In the genomic region with DNA sequence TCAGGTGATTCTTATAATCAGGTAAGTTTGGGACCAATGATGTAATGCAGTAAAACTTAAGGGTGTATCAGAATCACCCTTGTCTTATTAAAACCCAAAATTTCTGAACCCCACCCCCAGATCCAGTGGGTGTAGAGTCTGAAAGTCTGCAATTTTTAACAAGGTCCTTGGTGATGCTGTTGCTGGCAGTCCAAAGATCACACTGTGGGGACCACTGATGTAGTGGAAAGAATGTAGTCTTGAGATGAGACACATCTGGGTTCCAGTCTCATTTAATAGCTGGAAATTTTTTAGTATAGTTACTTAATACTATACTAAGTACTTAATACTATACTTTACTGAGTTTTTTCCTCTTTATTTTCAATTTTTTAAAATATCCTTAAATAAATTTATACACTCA, we compare ENCODE assay signal across 28 cellular contexts.
DNase-seq lines count a peak whose midpoint lies in the region; ATAC-seq, FAIRE-seq and TF ChIP-seq lines count a peak whose summit lies in the region.
"Had no signal": no experiment of that assay in that cellular context is flagged by ENCODE, and none has a peak within 500 bp of the region (broad histone marks: within the 10 kb centered on the region; RNA-seq: fewer than 3 reads in every experiment).

No MANE protein-coding gene starts in this region.

- BruUV-seq in HepG2 (replicated peaks; lab: Mats Ljungman, UMichigan) = no TSS peak
- BruUV-seq in GM12878 (replicated peaks; lab: Mats Ljungman, UMichigan) = no TSS peak

- RAD21 ChIA-PET in GM12878 (lab: Charles Lee; ENCODE audit: unreplicated experiment) = interaction anchor here (0.9 to 2.5 kb wide), 6 partner anchors 13 to 211 kb away, joined by 3 to 8 read pairs (median 5); no protein-coding TSS in a partner anchor

- POLR2A ChIA-PET in HepG2 (lab: Yijun Ruan, JAX) (no interaction called here), GM12878 (lab: Charles Lee) (interaction anchor here (0.9 kb wide), 1 partner anchor 10 kb away, joined by 3 read pairs; no protein-coding TSS in a partner anchor)

- no peaks in the 10 kb centered on the region for H3K9me3 Mint-ChIP-seq in activated T-cell treated with anti-CD3 and anti-CD28 coated beads, Interleukin-2, amount 50 U/mL, for 72 hours
- no peaks in the 10 kb centered on the region for H3K9me3 Mint-ChIP-seq in activated T-helper 17 cell treated with anti-CD3 and anti-CD28 coated beads, Interleukin-2, amount 50 U/mL, for 72 hours
- H3K9me3 Mint-ChIP-seq: CD4-positive, alpha-beta memory T cell; CD8-positive, alpha-beta memory T cell had no signal

- no peak for TF ChIP-seq CTCF in HepG2 (CRISPR knock-in tag; IDR thresholded peaks at IDR 0.05)
- no peak for TF ChIP-seq CTCF in right lobe of liver (IDR thresholded peaks at IDR 0.05)
- TF ChIP-seq CTCF in GM12878 (IDR thresholded peaks at IDR 0.05 in 2 of 3, conservative IDR thresholded peaks at IDR 0.05 in 1 of 3; ENCODE audit: control insufficient read depth in 2 of 3, extremely low read depth in 1 of 3, insufficient read depth in 1 of 3, low read depth in 3 of 3, low read length in 3 of 3) = no peak
- no peak for TF ChIP-seq CTCF in sigmoid colon (IDR thresholded peaks at IDR 0.05)

- H4K20me1 ChIP-seq in HepG2 (ENCODE audit: insufficient read depth, low read length) (no peaks in the 10 kb centered on the region), GM12878 (ENCODE audit: control insufficient read depth, insufficient read depth) (no peaks in the 10 kb centered on the region)
- H4K20me1 ChIP-seq: BLaER1 had no signal

- in situ Hi-C loops in HepG2 (cut with HindIII; ENCODE audit: extremely low pct_ligation_motif_present, low pct_unique_long_range_greater_than_20kb) (no loop called here), GM12878 (cut with MboI) (no loop called here)

- H3K4me1 Mint-ChIP-seq in activated T-cell treated with anti-CD3 and anti-CD28 coated beads, Interleukin-2, amount 50 U/mL, for 72 hours (ENCODE audit: low read depth) = peaks cover 7% of the 10 kb centered on the region
- H3K4me1 Mint-ChIP-seq in activated T-helper 17 cell treated with anti-CD3 and anti-CD28 coated beads, Interleukin-2, amount 50 U/mL, for 72 hours = no peaks in the 10 kb centered on the region
- H3K4me1 Mint-ChIP-seq: CD14-positive monocyte; CD8-positive, alpha-beta memory T cell had no signal

- H3K36me3 Mint-ChIP-seq in activated T-cell treated with anti-CD3 and anti-CD28 coated beads, Interleukin-2, amount 50 U/mL, for 72 hours (ENCODE audit: insufficient read depth in 2 of 2) = no peaks in the 10 kb centered on the region
- no peaks in the 10 kb centered on the region for H3K36me3 Mint-ChIP-seq in activated T-helper 17 cell treated with anti-CD3 and anti-CD28 coated beads, Interleukin-2, amount 50 U/mL, for 72 hours (ENCODE audit: low read depth)
- H3K36me3 Mint-ChIP-seq: CD14-positive monocyte; CD8-positive, alpha-beta memory T cell had no signal

- no peak for FAIRE-seq in HepG2 (lab: Jason Lieb, UNC)
- no peak for FAIRE-seq in GM12878 (lab: Jason Lieb, UNC)
- FAIRE-seq: A204.1, GM12891, GM19239 had no signal

- no peak overlapping the region for H3K4me3 ChIP-seq in HepG2 (replicated peaks in 1 of 3; ENCODE audit: insufficient read depth in 1 of 3, low read depth in 2 of 3, low read length in 3 of 3)
- H3K4me3 ChIP-seq in right lobe of liver = no peak overlapping the region
- no peak overlapping the region for H3K4me3 ChIP-seq in GM12878
- H3K4me3 ChIP-seq in sigmoid colon = no peak overlapping the region
- H3K4me3 ChIP-seq: BLaER1 had no signal

- TF ChIP-seq RAD21 in HepG2 (CRISPR knock-in tag; IDR thresholded peaks at IDR 0.05) = no peak
- no peak for TF ChIP-seq RAD21 in GM12878 (IDR thresholded peaks at IDR 0.05; ENCODE audit: insufficient read depth, low read depth, low read length)

- ATAC-seq in activated T-cell treated with anti-CD3 and anti-CD28 coated beads, Interleukin-2, amount 50 U/mL, for 72 hours (replicated peaks in 1 of 2) = no peak
- ATAC-seq in HepG2 (no peak), right lobe of liver (no peak), GM12878 (peak; percentile 49)
- ATAC-seq in activated T-helper 17 cell treated with anti-CD3 and anti-CD28 coated beads, Interleukin-2, amount 50 U/mL, for 72 hours (replicated peaks) = peak; percentile 35
- ATAC-seq in activated CD4-positive, CD25-positive, alpha-beta regulatory T cell treated with anti-CD3 and anti-CD28 coated beads, Interleukin-2, amount 50 U/mL, for 24 hours = no peak

- H3K27me3 ChIP-seq in HepG2 (ENCODE audit: control insufficient read depth in 1 of 2, insufficient read depth in 2 of 2, low read length in 2 of 2) (no peaks in the 10 kb centered on the region), right lobe of liver (no peaks in the 10 kb centered on the region), GM12878 (replicated peaks in 1 of 2; ENCODE audit: control insufficient read depth in 2 of 2, insufficient read depth in 2 of 2, low read length in 1 of 2) (no peaks in the 10 kb centered on the region; a peak in 1 of 4 replicates), sigmoid colon (no peaks in the 10 kb centered on the region)
- H3K27me3 ChIP-seq: BE2C, BLaER1 had no signal

- intact Hi-C loops in HepG2 (cut with micrococcal nuclease; ENCODE audit: unreplicated experiment) (no loop called here), right lobe of liver (cut with DNase I) (no loop called here), GM12878 (cut with micrococcal nuclease; ENCODE audit: unreplicated experiment) (no loop called here), sigmoid colon (cut with DNase I) (no loop called here)

- TF ChIP-seq POLR2A in HepG2 (IDR thresholded peaks at IDR 0.05; ENCODE audit: insufficient read depth in 1 of 2, low read depth in 2 of 2, low read length in 2 of 2) (no peak), right lobe of liver (IDR thresholded peaks at IDR 0.05) (no peak), GM12878 (IDR thresholded peaks at IDR 0.05; ENCODE audit: low read depth, low read length) (no peak), sigmoid colon (IDR thresholded peaks at IDR 0.05) (no peak)

- H3K36me3 ChIP-seq in HepG2 (replicated peaks in 1 of 2; ENCODE audit: control insufficient read depth in 1 of 2, insufficient read depth in 2 of 2, low read length in 2 of 2) (no peaks in the 10 kb centered on the region), right lobe of liver (no peaks in the 10 kb centered on the region), GM12878 (ENCODE audit: control insufficient read depth in 2 of 2, insufficient read depth in 2 of 2, low read length in 1 of 2) (no peaks in the 10 kb centered on the region), sigmoid colon (no peaks in the 10 kb centered on the region)
- H3K36me3 ChIP-seq: BE2C, BLaER1 had no signal

- H3K9ac ChIP-seq in HepG2 (ENCODE audit: insufficient read depth, low read depth, low read length) (no peak overlapping the region), GM12878 (ENCODE audit: control insufficient read depth, insufficient read depth, low read length) (no peak overlapping the region)
- H3K9ac ChIP-seq: BLaER1 had no signal

- no peak for DNase-seq in activated T-cell treated with anti-CD3 and anti-CD28 coated beads, Interleukin-2, amount 50 U/mL, for 72 hours
- no peak for DNase-seq in activated T-cell treated with anti-CD3 and anti-CD28 coated beads for 4 hours
- DNase-seq in HepG2 (ENCODE audit: low spot score) = no peak
- no peak for DNase-seq in right lobe of liver
- no peak for DNase-seq in GM12878 (ENCODE audit: low read depth, low spot score)
- no peak for DNase-seq in sigmoid colon
- DNase-seq: 8988T; ACHN; BE2C; C1 segment of cervical spinal cord; CD4-positive, alpha-beta memory T cell; CD4-positive, CD25-positive, alpha-beta regulatory T cell; CD8-positive, alpha-beta memory T cell; COR-L47; DMS 273 treated with DMSO at 0.1 percent for 48 hours; DMS153; DMS53; DMS79; DND-41; EL; GDM1 had no signal

- no peak overlapping the region for H3K4me2 ChIP-seq in HepG2 (ENCODE audit: low read depth, low read length)
- H3K4me2 ChIP-seq in GM12878 (ENCODE audit: control insufficient read depth, insufficient read depth) = no peak overlapping the region
- H3K4me2 ChIP-seq: BLaER1 had no signal

- H3K27ac Mint-ChIP-seq in activated T-cell treated with anti-CD3 and anti-CD28 coated beads, Interleukin-2, amount 50 U/mL, for 72 hours = peak overlapping the region; percentile 4
- no peak overlapping the region for H3K27ac Mint-ChIP-seq in activated T-helper 17 cell treated with anti-CD3 and anti-CD28 coated beads, Interleukin-2, amount 50 U/mL, for 72 hours
- H3K27ac Mint-ChIP-seq: CD14-positive monocyte; CD4-positive, alpha-beta memory T cell; CD4-positive, CD25-positive, alpha-beta regulatory T cell; CD8-positive, alpha-beta memory T cell had no signal

- no peaks in the 10 kb centered on the region for H3K4me1 ChIP-seq in HepG2 (ENCODE audit: insufficient read depth, low read length)
- H3K4me1 ChIP-seq in right lobe of liver = peaks cover 0 to 5% (median 0%) of the 10 kb centered on the region in 4 donors
- no peaks in the 10 kb centered on the region for H3K4me1 ChIP-seq in GM12878 (ENCODE audit: control insufficient read depth, insufficient read depth, low read length)
- H3K4me1 ChIP-seq in sigmoid colon = peaks cover 0 to 8% (median 0%) of the 10 kb centered on the region in 4 donors
- H3K4me1 ChIP-seq: BE2C, BLaER1 had no signal

- SMC1A ChIA-PET in GM12878 (lab: Charles Lee; ENCODE audit: uncharacterized antibody, unreplicated experiment) = interaction anchor here (0.8 to 5.5 kb wide), 9 partner anchors 10 to 895 kb away, joined by 3 to 60 read pairs (median 5); no protein-coding TSS in a partner anchor

- H3K79me2 ChIP-seq in HepG2 (ENCODE audit: insufficient read depth, low read length) (no peaks in the 10 kb centered on the region), GM12878 (ENCODE audit: control insufficient read depth, insufficient read depth, low read length) (no peaks in the 10 kb centered on the region)

- H2AFZ ChIP-seq in HepG2 (ENCODE audit: low read length) = no peak overlapping the region
- no peak overlapping the region for H2AFZ ChIP-seq in GM12878 (ENCODE audit: control insufficient read depth, low read depth, low read length)

- CTCF ChIA-PET in HepG2 (lab: Yijun Ruan, JAX; ENCODE audit: low intra/inter-chr PET ratio, low total read pairs) (no interaction called here), GM12878 (lab: Yijun Ruan, JAX) (interaction anchor here (0.7 to 5.3 kb wide), 7 partner anchors 8 to 249 kb away, joined by 3 to 28 read pairs (median 4); no protein-coding TSS in a partner anchor)

- H3K27ac ChIP-seq in HepG2 (ENCODE audit: extremely low read length, insufficient read depth, low read length) = no peak overlapping the region
- H3K27ac ChIP-seq in right lobe of liver = no peak overlapping the region
- H3K27ac ChIP-seq in GM12878 (ENCODE audit: control insufficient read depth, insufficient read depth) = no peak overlapping the region
- H3K27ac ChIP-seq in sigmoid colon = no peak overlapping the region
- H3K27ac ChIP-seq: BLaER1 had no signal

- H3K4me3 Mint-ChIP-seq in activated T-cell treated with anti-CD3 and anti-CD28 coated beads, Interleukin-2, amount 50 U/mL, for 72 hours = no peak overlapping the region
- no peak overlapping the region for H3K4me3 Mint-ChIP-seq in activated T-helper 17 cell treated with anti-CD3 and anti-CD28 coated beads, Interleukin-2, amount 50 U/mL, for 72 hours
- H3K4me3 Mint-ChIP-seq: CD14-positive monocyte; CD4-positive, CD25-positive, alpha-beta regulatory T cell; CD8-positive, alpha-beta memory T cell had no signal

- no peaks in the 10 kb centered on the region for H3K27me3 Mint-ChIP-seq in activated T-cell treated with anti-CD3 and anti-CD28 coated beads, Interleukin-2, amount 50 U/mL, for 72 hours (ENCODE audit: low read depth)
- H3K27me3 Mint-ChIP-seq in activated T-helper 17 cell treated with anti-CD3 and anti-CD28 coated beads, Interleukin-2, amount 50 U/mL, for 72 hours = no peaks in the 10 kb centered on the region
- H3K27me3 Mint-ChIP-seq: CD4-positive, alpha-beta memory T cell; CD4-positive, CD25-positive, alpha-beta regulatory T cell; CD8-positive, alpha-beta memory T cell had no signal

- TF ChIP-seq EP300 in HepG2 (IDR thresholded peaks at IDR 0.05; ENCODE audit: low read depth in 2 of 2, low read length in 2 of 2) = no peak
- no peak for TF ChIP-seq EP300 in HepG2 (CRISPR knock-in tag; IDR thresholded peaks at IDR 0.05; ENCODE audit: borderline replicate concordance)
- no peak for TF ChIP-seq EP300 in GM12878 (IDR thresholded peaks at IDR 0.05; ENCODE audit: borderline replicate concordance in 1 of 2, control insufficient read depth in 1 of 2, low read depth in 2 of 2, low read length in 2 of 2)
- no peak for TF ChIP-seq EP300 in sigmoid colon (IDR thresholded peaks at IDR 0.05)

- H3K9me3 ChIP-seq in HepG2 (ENCODE audit: low read length) (no peaks in the 10 kb centered on the region), right lobe of liver (no peaks in the 10 kb centered on the region), GM12878 (replicated peaks; ENCODE audit: control insufficient read depth, insufficient read depth, low read length) (no peaks in the 10 kb centered on the region), sigmoid colon (no peaks in the 10 kb centered on the region)
- H3K9me3 ChIP-seq: BE2C, BLaER1 had no signal

Comparison
In these comparisons a context has a peak if more than half of its experiments do, and no peak if none do; other contexts are left out.
1. ATAC-seq: peak in activated T-helper 17 cell treated with anti-CD3 and anti-CD28 coated beads, Interleukin-2, amount 50 U/mL, for 72 hours (single experiment) and GM12878 (single experiment); none in activated T-cell treated with anti-CD3 and anti-CD28 coated beads, Interleukin-2, amount 50 U/mL, for 72 hours (0 of 2), HepG2 (single experiment), right lobe of liver (0 of 4) and activated CD4-positive, CD25-positive, alpha-beta regulatory T cell treated with anti-CD3 and anti-CD28 coated beads, Interleukin-2, amount 50 U/mL, for 24 hours (0 of 2).